16 cellular contexts compared by ENCODE assay signal in genomic region chr17:72466606-72467005, GRCh38.
DNase-seq lines count a peak whose midpoint lies in the region; ATAC-seq and TF ChIP-seq lines count a peak whose summit lies in the region.
"Had no signal": no experiment of that assay in that cellular context is flagged by ENCODE, and none has a peak within 500 bp of the region (broad histone marks: within the 10 kb centered on the region; RNA-seq: fewer than 3 reads in every experiment).

No MANE protein-coding gene starts in this region.

- intact Hi-C loops in heart left ventricle (cut with DNase I): no loop called here

- H3K27ac ChIP-seq in muscle layer of duodenum (ENCODE audit: low read length): peak overlapping the region; percentile 62
- H3K27ac ChIP-seq in heart left ventricle: no peak overlapping the region
- H3K27ac ChIP-seq: left lung had no signal

- H3K36me3 Mint-ChIP-seq in activated T-helper 17 cell treated with anti-CD3 and anti-CD28 coated beads, Interleukin-2, amount 50 U/mL, for 72 hours (ENCODE audit: low read depth): no peaks in the 10 kb centered on the region
- H3K36me3 Mint-ChIP-seq: activated naive CD8-positive, alpha-beta T cell treated with anti-CD3 and anti-CD28 coated beads for 36 hours had no signal

- no peak for TF ChIP-seq POLR2A in erythroblast (IDR thresholded peaks at IDR 0.05; ENCODE audit: low read length)
- TF ChIP-seq POLR2A in heart left ventricle (IDR thresholded peaks at IDR 0.05): no peak

- ATAC-seq in GM19351 (IDR thresholded peaks at IDR 0.05; ENCODE audit: unreplicated experiment) (peak; percentile 7), HG03175 (IDR thresholded peaks at IDR 0.05; ENCODE audit: unreplicated experiment) (peak; percentile 12), heart left ventricle (no peak)
- peak; percentile 34 for ATAC-seq in activated T-helper 17 cell treated with anti-CD3 and anti-CD28 coated beads, Interleukin-2, amount 50 U/mL, for 72 hours (replicated peaks)

- no peak overlapping the region for H3K27ac Mint-ChIP-seq in activated T-helper 17 cell treated with anti-CD3 and anti-CD28 coated beads, Interleukin-2, amount 50 U/mL, for 72 hours
- H3K27ac Mint-ChIP-seq: activated B cell treated with CpG ODN at 0.5 μM for 24 hours; activated naive CD8-positive, alpha-beta T cell treated with anti-CD3 and anti-CD28 coated beads for 36 hours had no signal

- DNase-seq in erythroblast (lab: John Stamatoyannopoulos, UW) (no peak), heart left ventricle (no peak), HUDEP-2 (lab: John Stamatoyannopoulos, UW; ENCODE audit: unreplicated experiment in 76 of 76) (no peak), activated T-cell treated with anti-CD3 and anti-CD28 coated beads for 4 hours (no peak)
- DNase-seq: activated B cell treated with CpG ODN at 0.5 μM for 24 hours; activated CD8-positive, alpha-beta memory T cell treated with anti-CD3 and anti-CD28 coated beads, Interleukin-2, amount 50 U/mL, for 48 hours; activated naive CD8-positive, alpha-beta T cell treated with anti-CD3 and anti-CD28 coated beads for 36 hours; KBM-7; left lung; NCI-H187 treated with DMSO at 0.1 percent for 48 hours; sigmoid colon; stimulated activated naive CD4-positive, alpha-beta T cell had no signal

- H3K36me3 ChIP-seq in muscle layer of duodenum (ENCODE audit: control insufficient read depth in 1 of 2, insufficient read depth in 2 of 2, low read length in 2 of 2): no peaks in the 10 kb centered on the region
- H3K36me3 ChIP-seq in heart left ventricle: no peaks in the 10 kb centered on the region
- H3K36me3 ChIP-seq: left lung, sigmoid colon had no signal

- H3K27me3 Mint-ChIP-seq in activated T-helper 17 cell treated with anti-CD3 and anti-CD28 coated beads, Interleukin-2, amount 50 U/mL, for 72 hours: peaks cover 5% of the 10 kb centered on the region
- H3K27me3 Mint-ChIP-seq: activated B cell treated with CpG ODN at 0.5 μM for 24 hours had no signal

- WGBS in heart left ventricle, 4 donors: 78 to 100% (median 90%) methylated on average over 3 of the region's 3 CpGs

- no peaks in the 10 kb centered on the region for H3K4me1 Mint-ChIP-seq in activated T-helper 17 cell treated with anti-CD3 and anti-CD28 coated beads, Interleukin-2, amount 50 U/mL, for 72 hours
- H3K4me1 Mint-ChIP-seq: activated B cell treated with CpG ODN at 0.5 μM for 24 hours had no signal

- H3K9me3 ChIP-seq in muscle layer of duodenum (ENCODE audit: control insufficient read depth in 1 of 2, low read length in 2 of 2): no peaks in the 10 kb centered on the region
- H3K9me3 ChIP-seq in heart left ventricle: no peaks in the 10 kb centered on the region
- H3K9me3 ChIP-seq: left lung, sigmoid colon had no signal

- no peaks in the 10 kb centered on the region for H3K4me1 ChIP-seq in muscle layer of duodenum (ENCODE audit: control insufficient read depth in 1 of 2, insufficient read depth in 2 of 2, low read length in 2 of 2)
- peaks cover 0 to 7% (median 0%) of the 10 kb centered on the region in 12 donors for H3K4me1 ChIP-seq in heart left ventricle
- H3K4me1 ChIP-seq: sigmoid colon had no signal

- no peak for TF ChIP-seq CTCF in heart left ventricle (IDR thresholded peaks at IDR 0.05)

- no peak overlapping the region for H3K4me3 Mint-ChIP-seq in activated T-helper 17 cell treated with anti-CD3 and anti-CD28 coated beads, Interleukin-2, amount 50 U/mL, for 72 hours
- H3K4me3 Mint-ChIP-seq: activated B cell treated with CpG ODN at 0.5 μM for 24 hours; activated naive CD8-positive, alpha-beta T cell treated with anti-CD3 and anti-CD28 coated beads for 36 hours had no signal

- H3K4me3 ChIP-seq in muscle layer of duodenum (ENCODE audit: low read depth in 1 of 2, low read length in 2 of 2) (no peak overlapping the region), heart left ventricle (no peak overlapping the region)
- H3K4me3 ChIP-seq: left lung, sigmoid colon had no signal

- no peaks in the 10 kb centered on the region for H3K9me3 Mint-ChIP-seq in activated T-helper 17 cell treated with anti-CD3 and anti-CD28 coated beads, Interleukin-2, amount 50 U/mL, for 72 hours
- H3K9me3 Mint-ChIP-seq: activated B cell treated with CpG ODN at 0.5 μM for 24 hours; activated naive CD8-positive, alpha-beta T cell treated with anti-CD3 and anti-CD28 coated beads for 36 hours had no signal

- H3K27me3 ChIP-seq in muscle layer of duodenum (ENCODE audit: low read depth, low read length): no peaks in the 10 kb centered on the region
- H3K27me3 ChIP-seq in heart left ventricle: peaks cover 0 to 7% (median 0%) of the 10 kb centered on the region in 9 donors
- H3K27me3 ChIP-seq: left lung, sigmoid colon had no signal

Comparison
In these comparisons a context has a peak if more than half of its experiments do, and no peak if none do; other contexts are left out.
1. ATAC-seq: peak in GM19351 (single experiment), HG03175 (single experiment) and activated T-helper 17 cell treated with anti-CD3 and anti-CD28 coated beads, Interleukin-2, amount 50 U/mL, for 72 hours (single experiment); none in heart left ventricle (0 of 4).